1 cellular context compared by ENCODE assay signal in the genomic region with DNA sequence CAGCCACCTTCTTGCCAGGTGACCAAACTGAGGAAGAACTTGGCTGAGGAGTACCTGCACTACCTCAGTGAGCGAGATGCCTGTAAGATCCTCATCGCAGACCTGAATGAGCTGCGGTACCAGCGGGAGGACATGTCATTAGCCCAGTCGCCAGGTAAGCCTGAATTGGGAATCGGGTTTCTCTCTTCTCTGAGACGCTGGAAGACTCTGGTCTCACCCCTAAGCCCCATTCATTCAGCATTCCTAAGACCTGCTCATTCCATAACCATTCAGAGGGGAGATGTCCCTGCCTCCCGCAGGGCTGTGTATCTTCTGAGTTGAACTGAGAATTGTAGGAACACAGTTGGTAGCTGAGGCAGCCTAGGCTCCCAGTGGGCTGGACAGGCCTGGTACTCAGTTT.
TF ChIP-seq lines count a peak whose summit lies in the region.

No MANE protein-coding gene starts in this region.

TF ChIP-seq in IMR-90, 13 proteins besides CTCF, POLR2A, EP300 and RAD21:
- TF ChIP-seq SMC3 (IDR thresholded peaks at IDR 0.05; ENCODE audit: low read depth, low read length) (no peak), MAZ (IDR thresholded peaks at IDR 0.05; ENCODE audit: borderline replicate concordance, low read depth, low read length) (no peak), NFE2L2 (IDR thresholded peaks at IDR 0.05; ENCODE audit: low read depth, low read length) (no peak), RCOR1 (IDR thresholded peaks at IDR 0.05; ENCODE audit: insufficient replicate concordance, low read length) (no peak), MAFK (IDR thresholded peaks at IDR 0.05; ENCODE audit: low read depth, low read length) (no peak), BHLHE40 (IDR thresholded peaks at IDR 0.05; ENCODE audit: low read depth, low read length) (no peak), RFX5 (IDR thresholded peaks at IDR 0.05; ENCODE audit: low read depth, low read length) (no peak), CHD1 (IDR thresholded peaks at IDR 0.05; ENCODE audit: low read depth, low read length) (no peak), MXI1 (IDR thresholded peaks at IDR 0.05; ENCODE audit: borderline replicate concordance, low read depth, low read length) (no peak), FOS (IDR thresholded peaks at IDR 0.05; ENCODE audit: low read depth, low read length) (no peak), CEBPB (IDR thresholded peaks at IDR 0.05; ENCODE audit: low read depth, low read length) (no peak)
- TF ChIP-seq, protein P1, sequence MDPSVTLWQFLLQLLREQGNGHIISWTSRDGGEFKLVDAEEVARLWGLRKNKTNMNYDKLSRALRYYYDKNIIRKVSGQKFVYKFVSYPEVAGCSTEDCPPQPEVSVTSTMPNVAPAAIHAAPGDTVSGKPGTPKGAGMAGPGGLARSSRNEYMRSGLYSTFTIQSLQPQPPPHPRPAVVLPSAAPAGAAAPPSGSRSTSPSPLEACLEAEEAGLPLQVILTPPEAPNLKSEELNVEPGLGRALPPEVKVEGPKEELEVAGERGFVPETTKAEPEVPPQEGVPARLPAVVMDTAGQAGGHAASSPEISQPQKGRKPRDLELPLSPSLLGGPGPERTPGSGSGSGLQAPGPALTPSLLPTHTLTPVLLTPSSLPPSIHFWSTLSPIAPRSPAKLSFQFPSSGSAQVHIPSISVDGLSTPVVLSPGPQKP (IDR thresholded peaks at IDR 0.05; ENCODE audit: borderline replicate concordance, low read depth, low read length) = no peak
- TF ChIP-seq, protein P2, sequence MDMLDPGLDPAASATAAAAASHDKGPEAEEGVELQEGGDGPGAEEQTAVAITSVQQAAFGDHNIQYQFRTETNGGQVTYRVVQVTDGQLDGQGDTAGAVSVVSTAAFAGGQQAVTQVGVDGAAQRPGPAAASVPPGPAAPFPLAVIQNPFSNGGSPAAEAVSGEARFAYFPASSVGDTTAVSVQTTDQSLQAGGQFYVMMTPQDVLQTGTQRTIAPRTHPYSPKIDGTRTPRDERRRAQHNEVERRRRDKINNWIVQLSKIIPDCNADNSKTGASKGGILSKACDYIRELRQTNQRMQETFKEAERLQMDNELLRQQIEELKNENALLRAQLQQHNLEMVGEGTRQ (IDR thresholded peaks at IDR 0.05; ENCODE audit: low read depth, low read length) = no peak
